Comparison of ENCODE assay signal across 8 cellular contexts in genomic region chr2:54597153-54597827, GRCh38.
DNase-seq lines count a peak whose midpoint lies in the region; ATAC-seq and TF ChIP-seq lines count a peak whose summit lies in the region.

No MANE protein-coding gene starts in this region.

- H3K27ac Mint-ChIP-seq in T-cell, result peak overlapping the region; percentile 99 to 100

- peaks cover 35% of the 10 kb centered on the region for H3K36me3 Mint-ChIP-seq in T-cell

- peaks cover 93 to 100% (median 98%) of the 10 kb centered on the region in 3 donors for H3K4me1 Mint-ChIP-seq in T-cell

- no peaks in the 10 kb centered on the region for H3K36me3 ChIP-seq in thoracic aorta

- peak; percentile 50 for DNase-seq in activated CD4-positive, alpha-beta T cell treated with anti-CD3 and anti-CD28 coated beads for 48 hours
- no peak for DNase-seq in activated CD4-positive, alpha-beta T cell treated with anti-CD3 and anti-CD28 coated beads for 1 hour
- DNase-seq in T-cell, result peak in 4 of 34 experiments; percentile 14 to 30 (median 24)
- no peak for DNase-seq in left cardiac atrium
- DNase-seq in thoracic aorta (ENCODE audit: low spot score), result no peak
- no peak for DNase-seq in GDM1 (lab: John Stamatoyannopoulos, UW)
- no peak for DNase-seq in NOMO-1 treated with DMSO at 0.1 percent for 48 hours (lab: John Stamatoyannopoulos, UW; ENCODE audit: unreplicated experiment)

- H3K27me3 ChIP-seq in thoracic aorta (replicated peaks; ENCODE audit: insufficient read depth), result no peaks in the 10 kb centered on the region

- no peak for TF ChIP-seq CTCF in thoracic aorta (IDR thresholded peaks at IDR 0.05)

- CTCF ChIA-PET in T-cell (lab: Charles Lee), result interaction anchor here (0.5 to 2.2 kb wide), 15 partner anchors 8 to 628 kb away, joined by 3 to 15 read pairs (median 4); no protein-coding TSS in a partner anchor

- H3K4me1 ChIP-seq in thoracic aorta (ENCODE audit: control insufficient read depth in 1 of 2, low read depth in 2 of 2), result peaks cover 38 to 73% of the 10 kb centered on the region in 2 donors

- intact Hi-C loops in left cardiac atrium (cut with DNase I), result no loop called here

- H3K4me3 Mint-ChIP-seq in T-cell, result peak overlapping the region; percentile 71 to 82 (median 78)

- ATAC-seq in T-cell (replicated peaks in 1 of 4), result peak in 2 of 4 experiments; percentile 28 to 45
- ATAC-seq in left cardiac atrium, result peak; percentile 34 to 63
- no peak for ATAC-seq in thoracic aorta (ENCODE audit: insufficient number of reproducible peaks, low FRiP score, low read depth)
- no peak for ATAC-seq in GM21381 (IDR thresholded peaks at IDR 0.05; ENCODE audit: unreplicated experiment)

- H3K9me3 ChIP-seq in thoracic aorta, result no peaks in the 10 kb centered on the region

- H3K27ac ChIP-seq in thoracic aorta, result peak overlapping the region; percentile 29 to 42

- H3K4me3 ChIP-seq in thoracic aorta, result no peak overlapping the region

- POLR2A ChIA-PET in T-cell (lab: Charles Lee), result interaction anchor here (0.6 to 1.4 kb wide), 12 partner anchors 10 to 628 kb away, joined by 3 to 9 read pairs (median 5); no protein-coding TSS in a partner anchor

- no peaks in the 10 kb centered on the region for H3K9me3 Mint-ChIP-seq in T-cell

- H3K27me3 Mint-ChIP-seq in T-cell, result no peaks in the 10 kb centered on the region

Comparison
In these comparisons a context has a peak if more than half of its experiments do, and no peak if none do; other contexts are left out.
1. ATAC-seq: peak in left cardiac atrium (2 of 2); none in thoracic aorta (single experiment) and GM21381 (single experiment).